ENCODE assay signal across 1 cellular context in the genomic region with DNA sequence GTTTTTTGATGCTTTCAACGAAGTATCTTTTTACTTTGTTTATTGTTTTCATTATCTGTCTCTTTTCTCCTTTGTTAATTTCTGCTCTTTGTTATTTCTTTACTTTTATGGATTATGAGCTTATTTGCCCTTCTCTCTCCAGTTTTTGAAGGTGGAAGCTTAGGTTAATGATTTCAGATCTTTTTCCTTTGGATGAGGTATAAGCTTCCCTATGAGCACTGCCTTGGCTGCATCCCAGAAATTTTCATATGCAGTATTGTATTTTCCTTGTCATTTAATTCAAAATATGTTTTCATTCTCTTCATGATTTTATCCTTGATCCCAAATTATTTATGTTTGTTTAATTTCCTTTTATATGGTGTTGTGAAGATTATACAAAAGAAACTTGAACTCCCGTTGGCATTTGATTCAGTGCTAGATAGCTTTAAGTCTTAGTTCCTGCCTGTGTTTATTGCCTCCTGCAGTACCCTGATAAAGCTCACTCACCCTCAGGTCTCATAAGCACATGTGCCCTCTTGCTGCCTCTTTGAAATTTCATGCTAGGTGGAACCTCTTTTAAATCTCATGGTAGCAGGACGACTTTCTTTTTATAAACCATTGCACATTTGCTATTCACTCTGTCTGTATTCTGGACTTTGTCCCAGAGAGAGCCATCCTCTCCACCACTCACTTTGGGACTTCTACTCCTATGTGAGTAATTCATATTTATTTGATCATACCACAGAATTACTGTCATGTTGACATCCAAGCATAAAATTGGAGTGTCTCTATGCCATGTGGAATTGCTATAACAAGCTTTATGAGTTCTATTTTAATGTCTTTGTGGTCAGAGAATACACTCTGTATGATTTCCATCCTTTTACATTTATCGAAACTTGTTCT.
TF ChIP-seq lines count a peak whose summit lies in the region.

No MANE protein-coding gene starts in this region.

TF ChIP-seq in K562, 482 proteins besides CTCF, POLR2A, EP300 and RAD21 (continued from another document):
- TF ChIP-seq ATF2 (CRISPR knock-in tag; IDR thresholded peaks at IDR 0.05) (no peak), U2AF1 (optimal IDR thresholded peaks at IDR 0.05; ENCODE audit: low read depth, low read length) (no peak), GATAD2B (IDR thresholded peaks at IDR 0.05; ENCODE audit: borderline replicate concordance) (no peak), NR1H2 (CRISPR knock-in tag; IDR thresholded peaks at IDR 0.05) (no peak), GTF2B (IDR thresholded peaks at IDR 0.05; ENCODE audit: extremely low read depth, insufficient read length) (no peak), MYC (IDR thresholded peaks at IDR 0.05; ENCODE audit: low read depth, low read length) (no peak), MYC (CRISPR knock-in tag; IDR thresholded peaks at IDR 0.05; ENCODE audit: borderline replicate concordance, low read depth) (no peak), PTTG1 (tag; IDR thresholded peaks at IDR 0.05; ENCODE audit: low read depth) (no peak), ZNF780A (CRISPR knock-in tag; IDR thresholded peaks at IDR 0.05) (no peak), MBD2 (IDR thresholded peaks at IDR 0.05; ENCODE audit: borderline replicate concordance, low read depth) (no peak)
